Comparison of ENCODE assay signal across 3 cellular contexts in genomic region chr3:167810236-167810635, GRCh38.
"Had no signal": no experiment of that assay in that cellular context is flagged by ENCODE, and none has a peak within 500 bp of the region (broad histone marks: within the 10 kb centered on the region; RNA-seq: fewer than 3 reads in every experiment).

No MANE protein-coding gene starts in this region.

- DNase-seq: GDM1, GF-D8 had no signal

- ATAC-seq: GM12878 had no signal

- H3K4me3 ChIP-seq: GM12878 had no signal
